In the genomic region with DNA sequence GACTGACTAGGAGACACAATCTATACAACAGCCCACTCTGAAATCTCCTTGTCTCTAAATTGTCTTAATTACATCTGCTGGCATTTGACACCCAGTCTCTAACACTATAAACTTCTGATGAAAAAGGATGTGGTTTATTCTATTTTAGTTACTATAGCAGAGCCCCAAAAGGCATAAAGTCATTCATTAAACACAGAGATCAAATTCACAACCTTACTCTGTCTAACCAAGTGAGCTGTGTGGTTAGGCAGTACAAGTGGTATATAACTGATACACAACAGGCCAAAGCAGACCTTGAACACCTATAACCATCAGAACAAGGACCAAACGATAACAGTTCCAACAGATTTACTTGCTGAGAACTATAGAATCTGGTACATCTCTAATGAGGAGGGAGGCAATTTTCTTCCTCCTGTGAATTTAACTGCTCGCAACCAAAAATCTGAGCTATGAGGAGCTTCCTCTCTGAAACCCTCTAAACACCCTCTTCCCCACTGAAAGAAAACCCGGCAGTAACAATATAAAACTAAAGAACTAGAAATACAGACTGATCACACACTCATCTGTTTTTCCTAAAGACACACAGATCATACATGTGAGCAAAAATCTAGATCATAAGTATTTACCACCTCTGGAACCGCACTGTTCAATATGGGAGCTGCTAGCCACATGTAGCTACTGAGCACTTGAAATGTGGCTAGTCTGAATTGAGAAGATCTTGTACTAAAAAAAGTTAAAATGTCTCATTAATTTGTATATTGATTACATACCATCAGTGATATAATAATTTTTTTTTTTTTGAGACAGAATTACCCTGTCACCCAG, we compare ENCODE assay signal across 11 cellular contexts. TPM values are rescaled to one million over a fixed set of nuclear protein-coding genes. Genes with fewer than 3 reads are reported as not detected.
DNase-seq lines count a peak whose midpoint lies in the region; ATAC-seq and TF ChIP-seq lines count a peak whose summit lies in the region.
"Had no signal": no experiment of that assay in that cellular context is flagged by ENCODE, and none has a peak within 500 bp of the region (broad histone marks: within the 10 kb centered on the region; RNA-seq: fewer than 3 reads in every experiment).

No MANE protein-coding gene starts in this region.

- ATAC-seq in GM19452 (IDR thresholded peaks at IDR 0.05; ENCODE audit: unreplicated experiment) (peak; percentile 82), HG03342 (IDR thresholded peaks at IDR 0.05; ENCODE audit: unreplicated experiment) (peak; percentile 89)

- H3F3A ChIP-seq in DOHH2 (ENCODE audit: control insufficient read depth, insufficient read depth): no peaks in the 10 kb centered on the region

- no peak overlapping the region for H3K27ac ChIP-seq in DOHH2 (ENCODE audit: low read depth, low read length)
- H3K27ac ChIP-seq: right lobe of liver, SJSA1 had no signal

- no peaks in the 10 kb centered on the region for H3K9me3 Mint-ChIP-seq in activated naive CD8-positive, alpha-beta T cell treated with anti-CD3 and anti-CD28 coated beads for 36 hours

- peak overlapping the region; percentile 76 for H3K27ac Mint-ChIP-seq in activated naive CD8-positive, alpha-beta T cell treated with anti-CD3 and anti-CD28 coated beads for 36 hours

- H3K4me1 ChIP-seq in DOHH2 (ENCODE audit: control insufficient read depth, low read length): peaks cover 18% of the 10 kb centered on the region
- H3K4me1 ChIP-seq: SJSA1 had no signal

- 0 out of 2 replicates have a peak overlapping the region, but pooled peaks have one; percentile 10 for H3K4me3 ChIP-seq in DOHH2 (ENCODE audit: low read length)
- H3K4me3 ChIP-seq: HAP-1, right lobe of liver, SJSA1 had no signal

- H3K9me3 ChIP-seq in DOHH2 (ENCODE audit: control insufficient read depth, insufficient read depth, low read length): no peaks in the 10 kb centered on the region
- H3K9me3 ChIP-seq: HAP-1, right lobe of liver, SJSA1 had no signal

- peak overlapping the region; percentile 22 for H3K4me3 Mint-ChIP-seq in activated naive CD8-positive, alpha-beta T cell treated with anti-CD3 and anti-CD28 coated beads for 36 hours

- H3K4me2 ChIP-seq in DOHH2 (ENCODE audit: low read length): peak overlapping the region; percentile 36

- H3K36me3 Mint-ChIP-seq in activated naive CD8-positive, alpha-beta T cell treated with anti-CD3 and anti-CD28 coated beads for 36 hours: peaks cover 5% of the 10 kb centered on the region

- H4K20me1 ChIP-seq in DOHH2 (ENCODE audit: control insufficient read depth, insufficient read depth, low read depth, low read length): peaks cover 3% of the 10 kb centered on the region

- H3K79me2 ChIP-seq in DOHH2 (ENCODE audit: control insufficient read depth, low read length): peaks cover 92% of the 10 kb centered on the region

- DNase-seq in activated naive CD8-positive, alpha-beta T cell treated with anti-CD3 and anti-CD28 coated beads for 36 hours: no peak
- DNase-seq in NK-92 (lab: John Stamatoyannopoulos, UW; ENCODE audit: unreplicated experiment) (no peak), C1 segment of cervical spinal cord (lab: John Stamatoyannopoulos, UW) (no peak), A172 (ENCODE audit: low spot score) (no peak), HPDE6-E6E7 (ENCODE audit: extremely low spot score) (no peak)
- DNase-seq: right lobe of liver had no signal

- H3K36me3 ChIP-seq in DOHH2 (ENCODE audit: control insufficient read depth, low read length): no peaks in the 10 kb centered on the region
- H3K36me3 ChIP-seq: HAP-1, right lobe of liver, SJSA1 had no signal

- H3K27me3 Mint-ChIP-seq in activated naive CD8-positive, alpha-beta T cell treated with anti-CD3 and anti-CD28 coated beads for 36 hours: no peaks in the 10 kb centered on the region

- no peak for TF ChIP-seq CTCF in DOHH2 (IDR thresholded peaks at IDR 0.05; ENCODE audit: low read depth, low read length, poor library complexity, severe bottlenecking)

- no peaks in the 10 kb centered on the region for H3K9me2 ChIP-seq in DOHH2 (replicated peaks; ENCODE audit: control insufficient read depth, low read length)

- no peaks in the 10 kb centered on the region for H3K27me3 ChIP-seq in DOHH2 (ENCODE audit: control insufficient read depth, low read length)
- H3K27me3 ChIP-seq: right lobe of liver, SJSA1 had no signal

- peaks cover 43% of the 10 kb centered on the region for H3K4me1 Mint-ChIP-seq in activated naive CD8-positive, alpha-beta T cell treated with anti-CD3 and anti-CD28 coated beads for 36 hours

RNA-seq across cellular contexts. Expression of a gene that starts 17.8 kb away (rescaled TPM):
- 10 to 100 TPM; 24.7 to 27.6 TPM for total RNA-seq in activated naive CD8-positive, alpha-beta T cell treated with anti-CD3 and anti-CD28 coated beads for 36 hours
- 4.3 and 4.5 TPM in 2 replicates for total RNA-seq in A172 (2014; rRNA removed; shearing (Covaris generic))
